In genomic region chr16:67930678-67931211, GRCh38 we compare ENCODE assay signal across 25 cellular contexts. TPM values are rescaled to one million over a fixed set of nuclear protein-coding genes. Genes with fewer than 3 reads are reported as not detected.
"Had no signal": no experiment of that assay in that cellular context is flagged by ENCODE, and none has a peak within 500 bp of the region (broad histone marks: within the 10 kb centered on the region; RNA-seq: fewer than 3 reads in every experiment).

No MANE protein-coding gene starts in this region.

- H3K27ac Mint-ChIP-seq: activated naive CD4-positive, alpha-beta T cell treated with anti-CD3 and anti-CD28 coated beads for 36 hours; activated T-helper 2 cell treated with anti-CD3 and anti-CD28 coated beads, Interferon-gamma antibody, Interleukin-2, Interleukin-4, amounts not matched to agents 10 μg/mL and 5 μg/mL and 100 μg/mL, durations not matched to agents 14 hours and 24 hours and 36 hours; dendritic cell treated with granulocyte-macrophage colony-stimulating factor and Interleukin-4, amounts not matched to agents 40 ng/mL and 50 ng/mL, for 4 days; progenitor cell of endocrine pancreas; WTC11 had no signal

- H3K4me1 ChIP-seq: foreskin keratinocyte had no signal

- H3K4me3 ChIP-seq: lower lobe of right lung, mucosa of descending colon, stomach, transverse colon had no signal

- H3K4me3 Mint-ChIP-seq: activated naive CD4-positive, alpha-beta T cell treated with anti-CD3 and anti-CD28 coated beads for 36 hours; activated T-cell treated with anti-CD3 and anti-CD28 coated beads, Interleukin-2, amount 50 U/mL, for 4 hours; brain; dendritic cell treated with granulocyte-macrophage colony-stimulating factor and Interleukin-4, amounts not matched to agents 40 ng/mL and 50 ng/mL, for 4 days; WTC11 had no signal

- H3K9me3 ChIP-seq: lower lobe of right lung, mucosa of descending colon, stomach, transverse colon had no signal

- H3K27me3 Mint-ChIP-seq: dendritic cell treated with granulocyte-macrophage colony-stimulating factor and Interleukin-4, amounts not matched to agents 40 ng/mL and 50 ng/mL, for 4 days had no signal

- FAIRE-seq: endometrium, kidney, urothelium cell line had no signal

- DNase-seq: activated CD4-positive, alpha-beta T cell treated with anti-CD3 and anti-CD28 coated beads, Interleukin-2, amount 50 U/mL, for 48 hours; activated CD8-positive, alpha-beta memory T cell treated with anti-CD3 and anti-CD28 coated beads, Interleukin-2, amount 50 U/mL, for 48 hours; activated naive CD4-positive, alpha-beta T cell treated with anti-CD3 and anti-CD28 coated beads for 36 hours; activated T-cell treated with anti-CD3 and anti-CD28 coated beads, Interleukin-2, amount 50 U/mL, for 4 hours; effector CD4-positive, alpha-beta T cell; foreskin keratinocyte; kidney; lower lobe of right lung; mesendoderm; mucosa of descending colon; retina; stimulated activated CD4-positive, alpha-beta T cell treated with anti-CD3 and anti-CD28 coated beads, Interleukin-12 subunit alpha, Interleukin-12 subunit beta, amount 100 ng/mL, for 4 hours; stimulated activated CD4-positive, alpha-beta T cell treated with anti-CD3 and anti-CD28 coated beads, Interleukin-4, amount 100 ng/mL, for 4 hours; stomach; T-helper 1 cell; T-helper 9 cell; transverse colon had no signal

- H3K27ac ChIP-seq: foreskin keratinocyte, lower lobe of right lung, stomach, transverse colon had no signal

- H3K27me3 ChIP-seq: foreskin keratinocyte, stomach, transverse colon had no signal

- H3K9me3 Mint-ChIP-seq: activated naive CD4-positive, alpha-beta T cell treated with anti-CD3 and anti-CD28 coated beads for 36 hours; activated T-cell treated with anti-CD3 and anti-CD28 coated beads, Interleukin-2, amount 50 U/mL, for 4 hours; activated T-helper 2 cell treated with anti-CD3 and anti-CD28 coated beads, Interferon-gamma antibody, Interleukin-2, Interleukin-4, amounts not matched to agents 10 μg/mL and 5 μg/mL and 100 μg/mL, durations not matched to agents 14 hours and 24 hours and 36 hours; dendritic cell treated with granulocyte-macrophage colony-stimulating factor and Interleukin-4, amounts not matched to agents 40 ng/mL and 50 ng/mL, for 4 days; WTC11 had no signal

RNA-seq across cellular contexts. Expression of gene CTRL, which starts 0.9 kb away (rescaled TPM):
- total RNA-seq: cardiac septum had no signal
